In genomic region chr5:54306893-54307292, GRCh38 we compare ENCODE assay signal across 3 cellular contexts.
TF ChIP-seq lines count a peak whose summit lies in the region.

No MANE protein-coding gene starts in this region.

TF ChIP-seq in HEK293, 187 proteins besides CTCF, POLR2A, EP300 and RAD21:
- TF ChIP-seq PRDM1 (tag by site-specific recombination; IDR thresholded peaks at IDR 0.05): peak; percentile 52
- TF ChIP-seq ZNF707 (tag by site-specific recombination; IDR thresholded peaks at IDR 0.05): no peak
- TF ChIP-seq, protein P1, sequence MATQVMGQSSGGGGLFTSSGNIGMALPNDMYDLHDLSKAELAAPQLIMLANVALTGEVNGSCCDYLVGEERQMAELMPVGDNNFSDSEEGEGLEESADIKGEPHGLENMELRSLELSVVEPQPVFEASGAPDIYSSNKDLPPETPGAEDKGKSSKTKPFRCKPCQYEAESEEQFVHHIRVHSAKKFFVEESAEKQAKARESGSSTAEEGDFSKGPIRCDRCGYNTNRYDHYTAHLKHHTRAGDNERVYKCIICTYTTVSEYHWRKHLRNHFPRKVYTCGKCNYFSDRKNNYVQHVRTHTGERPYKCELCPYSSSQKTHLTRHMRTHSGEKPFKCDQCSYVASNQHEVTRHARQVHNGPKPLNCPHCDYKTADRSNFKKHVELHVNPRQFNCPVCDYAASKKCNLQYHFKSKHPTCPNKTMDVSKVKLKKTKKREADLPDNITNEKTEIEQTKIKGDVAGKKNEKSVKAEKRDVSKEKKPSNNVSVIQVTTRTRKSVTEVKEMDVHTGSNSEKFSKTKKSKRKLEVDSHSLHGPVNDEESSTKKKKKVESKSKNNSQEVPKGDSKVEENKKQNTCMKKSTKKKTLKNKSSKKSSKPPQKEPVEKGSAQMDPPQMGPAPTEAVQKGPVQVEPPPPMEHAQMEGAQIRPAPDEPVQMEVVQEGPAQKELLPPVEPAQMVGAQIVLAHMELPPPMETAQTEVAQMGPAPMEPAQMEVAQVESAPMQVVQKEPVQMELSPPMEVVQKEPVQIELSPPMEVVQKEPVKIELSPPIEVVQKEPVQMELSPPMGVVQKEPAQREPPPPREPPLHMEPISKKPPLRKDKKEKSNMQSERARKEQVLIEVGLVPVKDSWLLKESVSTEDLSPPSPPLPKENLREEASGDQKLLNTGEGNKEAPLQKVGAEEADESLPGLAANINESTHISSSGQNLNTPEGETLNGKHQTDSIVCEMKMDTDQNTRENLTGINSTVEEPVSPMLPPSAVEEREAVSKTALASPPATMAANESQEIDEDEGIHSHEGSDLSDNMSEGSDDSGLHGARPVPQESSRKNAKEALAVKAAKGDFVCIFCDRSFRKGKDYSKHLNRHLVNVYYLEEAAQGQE (tag by site-specific recombination; IDR thresholded peaks at IDR 0.05): 0 out of 2 replicates have a peak, but pooled peaks have one; percentile 38
- TF ChIP-seq BCL6B (tag by site-specific recombination; IDR thresholded peaks at IDR 0.05): no peak
- TF ChIP-seq BCL11B (tag by site-specific recombination; IDR thresholded peaks at IDR 0.05; ENCODE audit: low read depth): no peak
- TF ChIP-seq ZNF626 (tag by site-specific recombination; IDR thresholded peaks at IDR 0.05): no peak
- TF ChIP-seq EGR2 (tag by site-specific recombination; IDR thresholded peaks at IDR 0.05; ENCODE audit: low read depth): no peak
- TF ChIP-seq ZFP3 (tag by site-specific recombination; IDR thresholded peaks at IDR 0.05; ENCODE audit: low read depth): no peak
- TF ChIP-seq SALL2 (tag by site-specific recombination; IDR thresholded peaks at IDR 0.05; ENCODE audit: borderline replicate concordance): no peak
- TF ChIP-seq ZNF394 (tag by site-specific recombination; IDR thresholded peaks at IDR 0.05; ENCODE audit: borderline replicate concordance): no peak

TF ChIP-seq in K562, 482 proteins besides CTCF, POLR2A, EP300 and RAD21:
- TF ChIP-seq MXI1 (IDR thresholded peaks at IDR 0.05; ENCODE audit: low read depth, low read length) (no peak), ARID2 (IDR thresholded peaks at IDR 0.05) (no peak), GATAD2B (IDR thresholded peaks at IDR 0.05; ENCODE audit: borderline replicate concordance) (0 out of 2 replicates have a peak, but pooled peaks have one; percentile 40), NEUROD1 (IDR thresholded peaks at IDR 0.05; ENCODE audit: borderline replicate concordance, low read depth, low read length, partially characterized antibody) (no peak), PREB (CRISPR knock-in tag; IDR thresholded peaks at IDR 0.05) (no peak), FOXK2 (conservative IDR thresholded peaks at IDR 0.05 in 1 of 2, IDR thresholded peaks at IDR 0.05 in 1 of 2; ENCODE audit: low read depth in 2 of 2) (peak; percentile 51 to 62; a peak in 1 of 4 replicates), ARNT (IDR thresholded peaks at IDR 0.05) (no peak), ZNF282 (CRISPR knock-in tag; IDR thresholded peaks at IDR 0.05) (no peak), PPARD (CRISPR knock-in tag; IDR thresholded peaks at IDR 0.05) (no peak), CREB3L1 (IDR thresholded peaks at IDR 0.05; ENCODE audit: borderline replicate concordance, low read depth) (no peak), TCF7 (IDR thresholded peaks at IDR 0.05; ENCODE audit: borderline replicate concordance) (no peak), CCNT2 (IDR thresholded peaks at IDR 0.05; ENCODE audit: borderline replicate concordance, extremely low read depth, insufficient read length, low read depth, low read length) (no peak), BCLAF1 (IDR thresholded peaks at IDR 0.05; ENCODE audit: borderline replicate concordance in 1 of 2, control insufficient read depth in 1 of 2, low read depth in 2 of 2, low read length in 1 of 2) (no peak), PKNOX1 (IDR thresholded peaks at IDR 0.05) (no peak)
- TF ChIP-seq, protein P2, sequence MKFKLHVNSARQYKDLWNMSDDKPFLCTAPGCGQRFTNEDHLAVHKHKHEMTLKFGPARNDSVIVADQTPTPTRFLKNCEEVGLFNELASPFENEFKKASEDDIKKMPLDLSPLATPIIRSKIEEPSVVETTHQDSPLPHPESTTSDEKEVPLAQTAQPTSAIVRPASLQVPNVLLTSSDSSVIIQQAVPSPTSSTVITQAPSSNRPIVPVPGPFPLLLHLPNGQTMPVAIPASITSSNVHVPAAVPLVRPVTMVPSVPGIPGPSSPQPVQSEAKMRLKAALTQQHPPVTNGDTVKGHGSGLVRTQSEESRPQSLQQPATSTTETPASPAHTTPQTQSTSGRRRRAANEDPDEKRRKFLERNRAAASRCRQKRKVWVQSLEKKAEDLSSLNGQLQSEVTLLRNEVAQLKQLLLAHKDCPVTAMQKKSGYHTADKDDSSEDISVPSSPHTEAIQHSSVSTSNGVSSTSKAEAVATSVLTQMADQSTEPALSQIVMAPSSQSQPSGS (CRISPR knock-in tag; IDR thresholded peaks at IDR 0.05): no peak

TF ChIP-seq in HepG2, 621 proteins besides CTCF, POLR2A, EP300 and RAD21 (continues in another document):
- TF ChIP-seq, protein P3, sequence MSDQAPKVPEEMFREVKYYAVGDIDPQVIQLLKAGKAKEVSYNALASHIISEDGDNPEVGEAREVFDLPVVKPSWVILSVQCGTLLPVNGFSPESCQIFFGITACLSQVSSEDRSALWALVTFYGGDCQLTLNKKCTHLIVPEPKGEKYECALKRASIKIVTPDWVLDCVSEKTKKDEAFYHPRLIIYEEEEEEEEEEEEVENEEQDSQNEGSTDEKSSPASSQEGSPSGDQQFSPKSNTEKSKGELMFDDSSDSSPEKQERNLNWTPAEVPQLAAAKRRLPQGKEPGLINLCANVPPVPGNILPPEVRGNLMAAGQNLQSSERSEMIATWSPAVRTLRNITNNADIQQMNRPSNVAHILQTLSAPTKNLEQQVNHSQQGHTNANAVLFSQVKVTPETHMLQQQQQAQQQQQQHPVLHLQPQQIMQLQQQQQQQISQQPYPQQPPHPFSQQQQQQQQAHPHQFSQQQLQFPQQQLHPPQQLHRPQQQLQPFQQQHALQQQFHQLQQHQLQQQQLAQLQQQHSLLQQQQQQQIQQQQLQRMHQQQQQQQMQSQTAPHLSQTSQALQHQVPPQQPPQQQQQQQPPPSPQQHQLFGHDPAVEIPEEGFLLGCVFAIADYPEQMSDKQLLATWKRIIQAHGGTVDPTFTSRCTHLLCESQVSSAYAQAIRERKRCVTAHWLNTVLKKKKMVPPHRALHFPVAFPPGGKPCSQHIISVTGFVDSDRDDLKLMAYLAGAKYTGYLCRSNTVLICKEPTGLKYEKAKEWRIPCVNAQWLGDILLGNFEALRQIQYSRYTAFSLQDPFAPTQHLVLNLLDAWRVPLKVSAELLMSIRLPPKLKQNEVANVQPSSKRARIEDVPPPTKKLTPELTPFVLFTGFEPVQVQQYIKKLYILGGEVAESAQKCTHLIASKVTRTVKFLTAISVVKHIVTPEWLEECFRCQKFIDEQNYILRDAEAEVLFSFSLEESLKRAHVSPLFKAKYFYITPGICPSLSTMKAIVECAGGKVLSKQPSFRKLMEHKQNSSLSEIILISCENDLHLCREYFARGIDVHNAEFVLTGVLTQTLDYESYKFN (CRISPR knock-in tag; conservative IDR thresholded peaks at IDR 0.05): 0 out of 2 replicates have a peak, but pooled peaks have one; percentile 26
- TF ChIP-seq FOXA3 (CRISPR knock-in tag; IDR thresholded peaks at IDR 0.05): peak; percentile 90
- TF ChIP-seq, protein P4, sequence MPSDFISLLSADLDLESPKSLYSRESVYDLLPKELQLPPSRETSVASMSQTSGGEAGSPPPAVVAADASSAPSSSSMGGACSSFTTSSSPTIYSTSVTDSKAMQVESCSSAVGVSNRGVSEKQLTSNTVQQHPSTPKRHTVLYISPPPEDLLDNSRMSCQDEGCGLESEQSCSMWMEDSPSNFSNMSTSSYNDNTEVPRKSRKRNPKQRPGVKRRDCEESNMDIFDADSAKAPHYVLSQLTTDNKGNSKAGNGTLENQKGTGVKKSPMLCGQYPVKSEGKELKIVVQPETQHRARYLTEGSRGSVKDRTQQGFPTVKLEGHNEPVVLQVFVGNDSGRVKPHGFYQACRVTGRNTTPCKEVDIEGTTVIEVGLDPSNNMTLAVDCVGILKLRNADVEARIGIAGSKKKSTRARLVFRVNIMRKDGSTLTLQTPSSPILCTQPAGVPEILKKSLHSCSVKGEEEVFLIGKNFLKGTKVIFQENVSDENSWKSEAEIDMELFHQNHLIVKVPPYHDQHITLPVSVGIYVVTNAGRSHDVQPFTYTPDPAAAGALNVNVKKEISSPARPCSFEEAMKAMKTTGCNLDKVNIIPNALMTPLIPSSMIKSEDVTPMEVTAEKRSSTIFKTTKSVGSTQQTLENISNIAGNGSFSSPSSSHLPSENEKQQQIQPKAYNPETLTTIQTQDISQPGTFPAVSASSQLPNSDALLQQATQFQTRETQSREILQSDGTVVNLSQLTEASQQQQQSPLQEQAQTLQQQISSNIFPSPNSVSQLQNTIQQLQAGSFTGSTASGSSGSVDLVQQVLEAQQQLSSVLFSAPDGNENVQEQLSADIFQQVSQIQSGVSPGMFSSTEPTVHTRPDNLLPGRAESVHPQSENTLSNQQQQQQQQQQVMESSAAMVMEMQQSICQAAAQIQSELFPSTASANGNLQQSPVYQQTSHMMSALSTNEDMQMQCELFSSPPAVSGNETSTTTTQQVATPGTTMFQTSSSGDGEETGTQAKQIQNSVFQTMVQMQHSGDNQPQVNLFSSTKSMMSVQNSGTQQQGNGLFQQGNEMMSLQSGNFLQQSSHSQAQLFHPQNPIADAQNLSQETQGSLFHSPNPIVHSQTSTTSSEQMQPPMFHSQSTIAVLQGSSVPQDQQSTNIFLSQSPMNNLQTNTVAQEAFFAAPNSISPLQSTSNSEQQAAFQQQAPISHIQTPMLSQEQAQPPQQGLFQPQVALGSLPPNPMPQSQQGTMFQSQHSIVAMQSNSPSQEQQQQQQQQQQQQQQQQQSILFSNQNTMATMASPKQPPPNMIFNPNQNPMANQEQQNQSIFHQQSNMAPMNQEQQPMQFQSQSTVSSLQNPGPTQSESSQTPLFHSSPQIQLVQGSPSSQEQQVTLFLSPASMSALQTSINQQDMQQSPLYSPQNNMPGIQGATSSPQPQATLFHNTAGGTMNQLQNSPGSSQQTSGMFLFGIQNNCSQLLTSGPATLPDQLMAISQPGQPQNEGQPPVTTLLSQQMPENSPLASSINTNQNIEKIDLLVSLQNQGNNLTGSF (CRISPR knock-in tag; IDR thresholded peaks at IDR 0.05): no peak
- peak; percentile 26; the same call in 1 of the 2 replicates for TF ChIP-seq AHDC1 (CRISPR knock-in tag; IDR thresholded peaks at IDR 0.05; ENCODE audit: borderline replicate concordance)
- no peak for TF ChIP-seq FOXP1 (IDR thresholded peaks at IDR 0.05)
- 0 out of 2 replicates have a peak, but pooled peaks have one; percentile 52 for TF ChIP-seq FOXP1 (CRISPR knock-in tag; IDR thresholded peaks at IDR 0.05)
- TF ChIP-seq NFATC3 (CRISPR knock-in tag; IDR thresholded peaks at IDR 0.05): no peak
- TF ChIP-seq ZNF83 (CRISPR knock-in tag; IDR thresholded peaks at IDR 0.05; ENCODE audit: borderline replicate concordance): no peak
- peak; percentile 52; the same call in 1 of the 2 replicates for TF ChIP-seq RARA (CRISPR knock-in tag; IDR thresholded peaks at IDR 0.05)
- TF ChIP-seq FOXA1 (IDR thresholded peaks at IDR 0.05): no peak
- TF ChIP-seq FOXA1 (CRISPR knock-in tag; IDR thresholded peaks at IDR 0.05): peak; percentile 72
- no peak for TF ChIP-seq KDM5A (IDR thresholded peaks at IDR 0.05; ENCODE audit: borderline replicate concordance, low read length)
- no peak for TF ChIP-seq ZNF816 (CRISPR knock-in tag; IDR thresholded peaks at IDR 0.05; ENCODE audit: borderline replicate concordance)
- peak; percentile 64 for TF ChIP-seq ARID5B (CRISPR knock-in tag; IDR thresholded peaks at IDR 0.05)
- TF ChIP-seq REPIN1 (CRISPR knock-in tag; IDR thresholded peaks at IDR 0.05; ENCODE audit: borderline replicate concordance, low read depth): no peak
